In genomic region chr2:28276076-28276618, GRCh38 we compare ENCODE assay signal across 9 cellular contexts.
A peak's percentile ranks its signal among the peaks of the same experiment; 100 is the strongest.
DNase-seq lines count a peak whose midpoint lies in the region; ATAC-seq, FAIRE-seq and TF ChIP-seq lines count a peak whose summit lies in the region.
"Had no signal": no experiment of that assay in that cellular context is flagged by ENCODE, and none has a peak within 500 bp of the region (broad histone marks: within the 10 kb centered on the region; RNA-seq: fewer than 3 reads in every experiment).

No MANE protein-coding gene starts in this region.

- TF ChIP-seq CTCF in brain microvascular endothelial cell (IDR thresholded peaks at IDR 0.05; ENCODE audit: low read depth, low read length, missing control alignments) (no peak), D721Med (IDR thresholded peaks at IDR 0.05; ENCODE audit: insufficient read depth, missing control alignments) (no peak)

- no peak overlapping the region for H3K4me3 ChIP-seq in brain microvascular endothelial cell (ENCODE audit: low read depth, low read length)
- no peak overlapping the region for H3K4me3 ChIP-seq in muscle layer of colon (ENCODE audit: low read depth in 1 of 2, low read length in 2 of 2)

- peaks cover 27% of the 10 kb centered on the region for H3K4me1 ChIP-seq in muscle layer of colon (ENCODE audit: insufficient read depth, low read length)

- H3K9me3 ChIP-seq in muscle layer of colon (ENCODE audit: low read length) = no peaks in the 10 kb centered on the region

- DNase-seq in AG08396 (ENCODE audit: low spot score) (peak; percentile 81), NCI-H2196 (lab: John Stamatoyannopoulos, UW; ENCODE audit: unreplicated experiment) (peak; percentile 30), brain microvascular endothelial cell (peak; percentile 95), D721Med (ENCODE audit: insufficient read length, low spot score) (no peak), NCI-H524 treated with DMSO at 0.1 percent for 48 hours (lab: John Stamatoyannopoulos, UW) (no peak)

- ATAC-seq in GM18868 (IDR thresholded peaks at IDR 0.05; ENCODE audit: unreplicated experiment) = peak; percentile 82
- ATAC-seq in HG02970 (IDR thresholded peaks at IDR 0.05; ENCODE audit: low FRiP score, unreplicated experiment) = no peak

- in situ Hi-C loops in brain microvascular endothelial cell (cut with HindIII; ENCODE audit: low pct_ligation_motif_present, low sequenced_read_pairs) = no loop called here

- no peak for FAIRE-seq in D721Med (lab: Jason Lieb, UNC)
- FAIRE-seq: frontal cortex had no signal

- H3K27ac ChIP-seq in brain microvascular endothelial cell = peak overlapping the region; percentile 90
- H3K27ac ChIP-seq in muscle layer of colon (ENCODE audit: low read depth, low read length) = peak overlapping the region; percentile 38

- peak overlapping the region; percentile 1 for H3K9ac ChIP-seq in muscle layer of colon (ENCODE audit: low read length)

- H3K27me3 ChIP-seq in brain microvascular endothelial cell (replicated peaks) = no peaks in the 10 kb centered on the region
- H3K27me3 ChIP-seq in muscle layer of colon (ENCODE audit: control insufficient read depth in 1 of 2, insufficient read depth in 2 of 2, low read length in 2 of 2) = no peaks in the 10 kb centered on the region

- H3K36me3 ChIP-seq in brain microvascular endothelial cell (replicated peaks) (no peaks in the 10 kb centered on the region), muscle layer of colon (ENCODE audit: insufficient read depth, low read length) (no peaks in the 10 kb centered on the region)

Comparison
In these comparisons a context has a peak if more than half of its experiments do, and no peak if none do; other contexts are left out.
1. DNase-seq: peak in AG08396 (single experiment), NCI-H2196 (single experiment) and brain microvascular endothelial cell (single experiment); none in D721Med (single experiment) and NCI-H524 treated with DMSO at 0.1 percent for 48 hours (single experiment).